24 cellular contexts compared by ENCODE assay signal in genomic region chr3:72696815-72697214, GRCh38.
"Had no signal": no experiment of that assay in that cellular context is flagged by ENCODE, and none has a peak within 500 bp of the region (broad histone marks: within the 10 kb centered on the region; RNA-seq: fewer than 3 reads in every experiment).

No MANE protein-coding gene starts in this region.

- H3K9ac ChIP-seq: neural progenitor cell, parathyroid adenoma had no signal

- FAIRE-seq: keratinocyte, small intestine had no signal

- H3K36me3 Mint-ChIP-seq: memory B cell; naive thymus-derived CD4-positive, alpha-beta T cell; neural progenitor cell had no signal

- H3K9me3 ChIP-seq: gastrocnemius medialis, right lobe of liver, suprapubic skin, transverse colon, upper lobe of right lung, uterus had no signal

- H3K4me3 ChIP-seq: coronary artery, gastrocnemius medialis, lung, neural progenitor cell, right lobe of liver, suprapubic skin, transverse colon, upper lobe of right lung, uterus had no signal

- H3K4me2 ChIP-seq: neural progenitor cell had no signal

- H2AFZ ChIP-seq: parathyroid adenoma had no signal

- H3K4me3 Mint-ChIP-seq: effector memory CD8-positive, alpha-beta T cell; memory B cell; naive thymus-derived CD4-positive, alpha-beta T cell; nephron; neural progenitor cell; stimulated activated naive B cell treated with anti-CD40 and anti-IgM and Interleukin-4, amounts not matched to agents 10 μg/mL and 1 μg/mL and 100 μg/mL, for 72 hours; stimulated activated naive CD8-positive, alpha-beta T cell treated with anti-CD3 and anti-CD28 coated beads, Interleukin-15, Interleukin-2, amounts not matched to agents 100 ng/mL and 50 ng/mL, for 24 hours had no signal

- ATAC-seq: effector memory CD8-positive, alpha-beta T cell; gastrocnemius medialis; left lobe of liver; naive thymus-derived CD4-positive, alpha-beta T cell; right lobe of liver; stimulated activated naive B cell treated with anti-CD40 and anti-IgM and Interleukin-4, amounts not matched to agents 10 μg/mL and 1 μg/mL and 100 μg/mL, for 72 hours; upper lobe of right lung had no signal

- H3K27me3 Mint-ChIP-seq: progenitor cell of endocrine pancreas had no signal

- H3K27ac ChIP-seq: coronary artery, gastrocnemius medialis, neural progenitor cell, parathyroid adenoma, right lobe of liver, suprapubic skin, transverse colon, upper lobe of right lung, uterus had no signal

- H3K4me1 Mint-ChIP-seq: memory B cell had no signal

- H3K36me3 ChIP-seq: gastrocnemius medialis, neural progenitor cell, right lobe of liver, suprapubic skin, transverse colon, upper lobe of right lung, uterus had no signal

- H3K79me2 ChIP-seq: parathyroid adenoma had no signal

- H3K4me1 ChIP-seq: gastrocnemius medialis, parathyroid adenoma, right lobe of liver, suprapubic skin, upper lobe of right lung, uterus had no signal

- H3K27ac Mint-ChIP-seq: effector memory CD8-positive, alpha-beta T cell; memory B cell; nephron; neural progenitor cell; progenitor cell of endocrine pancreas; stimulated activated naive B cell treated with anti-CD40 and anti-IgM and Interleukin-4, amounts not matched to agents 10 μg/mL and 1 μg/mL and 100 μg/mL, for 72 hours; stimulated activated naive CD8-positive, alpha-beta T cell treated with anti-CD3 and anti-CD28 coated beads, Interleukin-15, Interleukin-2, amounts not matched to agents 100 ng/mL and 50 ng/mL, for 24 hours had no signal

- H3K9me3 Mint-ChIP-seq: effector memory CD8-positive, alpha-beta T cell; memory B cell; naive thymus-derived CD4-positive, alpha-beta T cell; nephron; neural progenitor cell; stimulated activated naive B cell treated with anti-CD40 and anti-IgM and Interleukin-4, amounts not matched to agents 10 μg/mL and 1 μg/mL and 100 μg/mL, for 72 hours; stimulated activated naive CD8-positive, alpha-beta T cell treated with anti-CD3 and anti-CD28 coated beads, Interleukin-15, Interleukin-2, amounts not matched to agents 100 ng/mL and 50 ng/mL, for 24 hours had no signal

- DNase-seq: effector memory CD8-positive, alpha-beta T cell; gastrocnemius medialis; head of caudate nucleus; midbrain; naive thymus-derived CD4-positive, alpha-beta T cell; right lobe of liver; small intestine; stimulated activated CD4-positive, alpha-beta T cell treated with anti-CD3 and anti-CD28 coated beads, Interleukin-15, amount 100 ng/mL, for 24 hours; stimulated activated CD4-positive, alpha-beta T cell treated with anti-CD3 and anti-CD28 coated beads, Interleukin-2, amount 100 ng/mL, for 48 hours; stimulated activated naive B cell treated with anti-CD40 and anti-IgM and Interleukin-4, amounts not matched to agents 10 μg/mL and 1 μg/mL and 100 μg/mL, for 72 hours; transverse colon; upper lobe of right lung; uterus had no signal

- H3K27me3 ChIP-seq: neural progenitor cell, right lobe of liver, suprapubic skin, transverse colon, upper lobe of right lung, uterus had no signal
